In the genomic region with DNA sequence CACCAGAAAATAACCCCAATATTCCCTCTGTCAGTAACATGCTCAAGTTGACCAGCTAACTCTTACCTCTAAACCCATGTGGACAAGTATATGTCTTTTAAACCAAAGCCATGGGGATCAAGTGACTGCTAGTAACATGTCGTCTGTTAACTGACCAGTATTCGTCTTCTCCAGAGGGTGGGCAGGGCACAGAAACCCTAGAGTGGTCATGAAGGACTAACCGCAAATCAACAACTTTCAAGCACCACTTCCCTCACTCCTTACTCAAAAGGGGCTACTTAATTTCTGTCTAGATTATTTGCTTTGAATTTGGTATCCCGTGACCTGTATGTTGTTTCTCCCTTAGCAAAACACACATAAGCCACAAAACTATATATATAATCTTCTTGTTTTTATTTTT, we compare ENCODE assay signal across 1 cellular context.
TF ChIP-seq lines count a peak whose summit lies in the region.

No MANE protein-coding gene starts in this region.

TF ChIP-seq in IMR-90, 13 proteins besides CTCF, POLR2A, EP300 and RAD21 (continued from another document):
- no peak for TF ChIP-seq RFX5 (IDR thresholded peaks at IDR 0.05; ENCODE audit: low read depth, low read length)
- TF ChIP-seq MXI1 (IDR thresholded peaks at IDR 0.05; ENCODE audit: borderline replicate concordance, low read depth, low read length) = no peak
- no peak for TF ChIP-seq NFE2L2 (IDR thresholded peaks at IDR 0.05; ENCODE audit: low read depth, low read length)
